Comparison of ENCODE assay signal across 1 cellular context in the genomic region with DNA sequence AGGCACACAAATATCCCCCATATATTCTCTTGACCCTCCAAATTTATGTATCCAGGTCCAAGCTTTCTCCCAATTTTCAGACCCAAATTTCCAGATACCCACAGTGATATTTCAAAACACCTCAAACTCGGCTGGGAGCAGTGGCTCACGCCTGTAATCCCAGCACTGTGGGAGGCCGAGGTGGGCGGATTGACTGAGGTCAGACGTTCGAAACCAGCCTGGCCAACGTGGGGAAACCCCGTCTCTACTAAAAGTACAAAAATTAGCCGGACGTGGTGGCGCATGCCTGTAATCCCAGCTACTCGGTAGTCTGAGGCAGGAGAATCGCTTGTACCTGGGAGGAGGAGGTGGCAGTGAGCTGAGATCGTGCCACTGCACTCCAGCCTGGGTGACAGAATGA.
A peak's percentile ranks its signal among the peaks of the same experiment; 100 is the strongest.
TF ChIP-seq lines count a peak whose summit lies in the region.

No MANE protein-coding gene starts in this region.

TF ChIP-seq in HepG2, 621 proteins besides CTCF, POLR2A, EP300 and RAD21:
- TF ChIP-seq ZNF350 (CRISPR knock-in tag; IDR thresholded peaks at IDR 0.05; ENCODE audit: borderline replicate concordance, low read depth) (0 out of 2 replicates have a peak, but pooled peaks have one; percentile 0), GTF3A (CRISPR knock-in tag; conservative IDR thresholded peaks at IDR 0.05) (0 out of 2 replicates have a peak, but pooled peaks have one; percentile 22), ZBTB38 (CRISPR knock-in tag; IDR thresholded peaks at IDR 0.05) (peak; percentile 31; the same call in 1 of the 2 replicates)
